ENCODE assay signal across 33 cellular contexts in genomic region chr14:20539906-20540305, GRCh38. TPM values are rescaled to one million over a fixed set of nuclear protein-coding genes. Genes with fewer than 3 reads are reported as not detected.
"Had no signal": no experiment of that assay in that cellular context is flagged by ENCODE, and none has a peak within 500 bp of the region (broad histone marks: within the 10 kb centered on the region; RNA-seq: fewer than 3 reads in every experiment).

No MANE protein-coding gene starts in this region.

- H3K4me3 ChIP-seq: gastroesophageal sphincter, heart left ventricle, hepatocyte, psoas muscle, sigmoid colon, stomach, thyroid gland, upper lobe of left lung had no signal

- H3K27me3 ChIP-seq: heart left ventricle, hepatocyte, sigmoid colon, stomach, thyroid gland, upper lobe of left lung had no signal

- H3K9me3 ChIP-seq: gastroesophageal sphincter, heart left ventricle, psoas muscle, sigmoid colon, stomach, thyroid gland, upper lobe of left lung had no signal

- H3K36me3 ChIP-seq: gastroesophageal sphincter, heart left ventricle, sigmoid colon, stomach, thyroid gland, upper lobe of left lung had no signal

- H3K27ac ChIP-seq: gastroesophageal sphincter, heart left ventricle, hepatocyte, psoas muscle, sigmoid colon, stomach, thyroid gland, upper lobe of left lung had no signal

- H3K4me1 ChIP-seq: gastroesophageal sphincter, heart left ventricle, psoas muscle, sigmoid colon, stomach, thyroid gland, upper lobe of left lung had no signal

- DNase-seq: cortex of kidney; effector memory CD8-positive, alpha-beta T cell; foreskin fibroblast; heart left ventricle; kidney; mesenchymal stem cell; naive thymus-derived CD8-positive, alpha-beta T cell; nephron progenitor cell; posterior cingulate gyrus; psoas muscle; right cardiac atrium; sigmoid colon; stimulated activated CD4-positive, alpha-beta T cell treated with anti-CD3 and anti-CD28 coated beads, Interleukin-2, amount 100 ng/mL, for 24 hours; stimulated activated CD4-positive, alpha-beta T cell treated with anti-CD3 and anti-CD28 coated beads, Interleukin-4, amount 100 ng/mL, for 24 hours; stimulated activated naive CD4-positive, alpha-beta T cell treated with Interleukin-2 at 50 U/mL for 16 hours; stomach; thyroid gland; upper lobe of left lung had no signal

- ATAC-seq: effector memory CD8-positive, alpha-beta T cell; gastroesophageal sphincter; heart left ventricle; left lobe of liver; naive thymus-derived CD8-positive, alpha-beta T cell; psoas muscle; right cardiac atrium; stimulated activated effector memory CD8-positive, alpha-beta T cell treated with anti-CD3 and anti-CD28 coated beads, Interleukin-12 subunit alpha, Interleukin-12 subunit beta, amount 100 ng/mL, for 72 hours had no signal

RNA-seq across cellular contexts. Expression of gene RNASE9, which starts 20.9 kb away (rescaled TPM):
- total RNA-seq: dermis microvascular lymphatic vessel endothelial cell; heart left ventricle; hepatocyte; kidney; left lobe of liver; lower leg skin; lung microvascular endothelial cell; mesothelial cell of epicardium; myocyte; naive thymus-derived CD8-positive, alpha-beta T cell; osteocyte; psoas muscle; renal cortical epithelial cell; right cardiac atrium; sigmoid colon; skeletal muscle tissue; stomach; subcutaneous adipose tissue; temporal lobe; thyroid gland; upper lobe of left lung had no signal
- polyA plus RNA-seq: esophagus; heart left ventricle; hepatocyte; naive thymus-derived CD8-positive, alpha-beta T cell; psoas muscle; right cardiac atrium; sigmoid colon; stomach had no signal

RNA-seq across cellular contexts. Expression of gene RNASE10, which starts 34.6 kb away (rescaled TPM):
- total RNA-seq: dermis microvascular lymphatic vessel endothelial cell, hepatocyte, lower leg skin, lung microvascular endothelial cell, myocyte, renal cortical epithelial cell, sigmoid colon, skeletal muscle tissue, stomach, subcutaneous adipose tissue, temporal lobe, thyroid gland had no signal
- polyA plus RNA-seq: heart left ventricle, right cardiac atrium, stomach had no signal

RNA-seq across cellular contexts. Expression of gene RNASE11, which starts 47.9 kb away (rescaled TPM):
- total RNA-seq: dermis microvascular lymphatic vessel endothelial cell; gastroesophageal sphincter; heart left ventricle; hepatocyte; kidney; left lobe of liver; lower leg skin; lung microvascular endothelial cell; mesothelial cell of epicardium; myocyte; naive thymus-derived CD8-positive, alpha-beta T cell; osteocyte; psoas muscle; renal cortical epithelial cell; right cardiac atrium; sigmoid colon; skeletal muscle tissue; stomach; subcutaneous adipose tissue; temporal lobe; thyroid gland; upper lobe of left lung had no signal
- polyA plus RNA-seq: esophagus; heart left ventricle; hepatocyte; naive thymus-derived CD8-positive, alpha-beta T cell; psoas muscle; right cardiac atrium; sigmoid colon; stomach had no signal

RNA-seq across cellular contexts. Expression of gene RNASE12, which starts 51.3 kb away (rescaled TPM):
- total RNA-seq: dermis microvascular lymphatic vessel endothelial cell; gastroesophageal sphincter; heart left ventricle; hepatocyte; kidney; left lobe of liver; lower leg skin; lung microvascular endothelial cell; mesothelial cell of epicardium; myocyte; naive thymus-derived CD8-positive, alpha-beta T cell; osteocyte; psoas muscle; renal cortical epithelial cell; right cardiac atrium; sigmoid colon; skeletal muscle tissue; stomach; subcutaneous adipose tissue; temporal lobe; thyroid gland; upper lobe of left lung had no signal
- polyA plus RNA-seq: esophagus; heart left ventricle; hepatocyte; naive thymus-derived CD8-positive, alpha-beta T cell; psoas muscle; right cardiac atrium; sigmoid colon; stomach had no signal
